ENCODE assay signal across 8 cellular contexts in the genomic region with DNA sequence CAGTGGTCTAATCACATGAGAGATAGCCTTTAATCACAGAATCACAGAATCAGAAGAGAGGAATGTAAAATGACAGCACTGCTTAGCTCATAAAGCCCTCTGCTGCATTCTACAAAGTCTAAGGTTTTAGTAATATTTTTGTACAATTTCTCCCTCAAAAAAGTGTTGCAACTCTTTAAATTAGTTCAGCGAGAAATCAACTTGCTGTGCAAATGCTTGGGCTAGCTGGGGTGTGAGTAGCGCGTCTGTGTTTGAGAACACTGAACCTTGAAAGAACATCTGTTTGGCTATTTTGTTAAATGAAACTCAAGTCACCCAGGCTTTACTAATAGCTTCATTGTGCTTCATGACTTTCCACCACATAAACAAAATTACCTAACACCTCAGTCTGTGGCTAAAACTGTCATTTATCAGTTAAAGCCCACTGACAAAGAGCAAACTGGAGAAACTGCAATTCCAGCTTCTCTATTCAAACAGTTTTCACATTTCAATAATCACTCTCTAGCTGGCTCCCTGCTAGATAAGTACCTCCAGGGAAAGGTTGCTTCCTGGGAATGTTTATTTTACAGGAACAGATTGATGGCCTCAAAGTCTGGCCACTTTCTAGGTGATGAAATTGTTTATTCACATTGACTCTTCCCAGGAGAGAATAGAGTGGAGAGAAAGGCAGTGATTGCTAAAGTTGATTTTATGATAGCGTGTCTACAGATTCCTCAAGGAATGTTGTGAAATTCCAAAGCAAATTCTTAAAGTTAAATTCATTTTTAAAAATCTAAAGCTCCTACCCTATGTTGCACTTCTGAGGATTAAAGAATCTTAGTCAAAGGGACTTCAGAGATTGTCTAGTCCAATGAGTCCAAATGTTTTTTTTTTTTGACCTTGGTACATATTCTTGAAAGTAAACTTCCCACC. TPM values are rescaled to one million over a fixed set of nuclear protein-coding genes. Genes with fewer than 3 reads are reported as not detected.
DNase-seq lines count a peak whose midpoint lies in the region; ATAC-seq lines count a peak whose summit lies in the region.

No MANE protein-coding gene starts in this region.

- H3K4me3 ChIP-seq in skeletal muscle satellite cell (ENCODE audit: low read length) = no peak overlapping the region

- H3K4me2 ChIP-seq in skeletal muscle satellite cell (ENCODE audit: low read length) = peak overlapping the region; percentile 47

- no peaks in the 10 kb centered on the region for H3K27me3 ChIP-seq in skeletal muscle satellite cell (ENCODE audit: control insufficient read depth, insufficient read depth, low read length)

- H3K9ac ChIP-seq in skeletal muscle satellite cell (ENCODE audit: low read depth, low read length) = peak overlapping the region; percentile 78

- DNase-seq in A172 (ENCODE audit: low spot score) (peak; percentile 19), dermis microvascular lymphatic vessel endothelial cell (ENCODE audit: low read depth in 2 of 2) (peak; percentile 40 to 76), cerebellum (ENCODE audit: low spot score) (no peak), KG1 (lab: John Stamatoyannopoulos, UW) (no peak), epidermal melanocyte (ENCODE audit: insufficient read length, low spot score) (no peak)

- no peaks in the 10 kb centered on the region for H3K36me3 ChIP-seq in skeletal muscle satellite cell (ENCODE audit: insufficient read depth, low read length)

- H3K4me1 ChIP-seq in skeletal muscle satellite cell (ENCODE audit: control insufficient read depth, insufficient read depth, low read length) = peaks cover 42% of the 10 kb centered on the region

- ATAC-seq in GM19043 (IDR thresholded peaks at IDR 0.05; ENCODE audit: low read depth, unreplicated experiment) (peak; percentile 88), HG03521 (IDR thresholded peaks at IDR 0.05; ENCODE audit: unreplicated experiment) (peak; percentile 65)

- H3K9me3 ChIP-seq in skeletal muscle satellite cell (replicated peaks; ENCODE audit: low read length) = no peaks in the 10 kb centered on the region

RNA-seq across cellular contexts. Expression of a gene that starts 36.0 kb away (rescaled TPM):
- total RNA-seq in A172 (2014; rRNA removed; shearing (Covaris generic)) = 55.0 and 64.7 TPM in 2 replicates
- total RNA-seq in dermis microvascular lymphatic vessel endothelial cell = 55.8 and 118 TPM in 2 replicates
- 78.4 and 123 TPM in 2 replicates for total RNA-seq in skeletal muscle satellite cell (2012; rRNA removed)
- total RNA-seq in cerebellum = 24.7 TPM

Comparison
In these comparisons a context has a peak if more than half of its experiments do, and no peak if none do; other contexts are left out.
1. DNase-seq: peak in A172 (single experiment) and dermis microvascular lymphatic vessel endothelial cell (2 of 2); none in cerebellum (single experiment), KG1 (single experiment) and epidermal melanocyte (single experiment).